In the genomic region with DNA sequence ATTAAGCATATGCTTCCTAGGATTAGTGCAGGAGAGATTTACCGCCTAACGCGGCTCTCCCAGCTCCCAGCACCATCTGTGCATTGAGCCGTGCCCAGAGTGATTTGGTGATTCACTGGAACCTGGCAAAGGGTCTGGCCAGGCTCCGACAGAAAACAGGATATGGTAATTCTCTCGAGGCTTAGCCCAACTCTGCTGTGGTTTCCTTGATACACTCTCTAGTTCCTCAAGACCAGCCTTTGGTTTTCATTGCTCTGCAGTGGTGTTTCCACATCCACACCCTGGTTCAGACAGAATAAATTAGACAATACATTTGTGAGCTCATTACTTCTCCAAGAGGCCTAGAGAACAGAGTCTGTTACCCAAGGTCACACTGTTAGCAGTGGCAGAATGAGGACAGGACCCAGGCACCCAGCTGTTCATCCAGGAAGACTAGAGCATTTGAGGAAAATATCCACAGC, we compare ENCODE assay signal across 8 cellular contexts. TPM values are rescaled to one million over a fixed set of nuclear protein-coding genes. Genes with fewer than 3 reads are reported as not detected.
DNase-seq lines count a peak whose midpoint lies in the region; ATAC-seq, FAIRE-seq and TF ChIP-seq lines count a peak whose summit lies in the region.

No MANE protein-coding gene starts in this region.

- H3K9ac ChIP-seq in endothelial cell of umbilical vein (replicated peaks; ENCODE audit: extremely low read depth, insufficient read depth, low read length): no peak overlapping the region

- no peak for FAIRE-seq in endothelial cell of umbilical vein (lab: Jason Lieb, UNC)
- FAIRE-seq in HTR-8/SVneo (lab: Jason Lieb, UNC): no peak

- POLR2A ChIA-PET in endothelial cell of umbilical vein (lab: Charles Lee): no interaction called here

- peak overlapping the region; percentile 43 for H3K4me3 Mint-ChIP-seq in T-helper 1 cell treated with Interleukin-12 subunit alpha and Interleukin-12 subunit beta and Interleukin-4 antibody, amounts not matched to agents 30 μg/mL and 1 μg/mL, for 36 hours

- dilution Hi-C loops in endothelial cell of umbilical vein (cut with MboI; ENCODE audit: extremely low pct_ligation_motif_present, low sequenced_read_pairs): no loop called here

- ATAC-seq in GM19397 (IDR thresholded peaks at IDR 0.05; ENCODE audit: unreplicated experiment) (peak; percentile 73), HG03565 (IDR thresholded peaks at IDR 0.05; ENCODE audit: unreplicated experiment) (peak; percentile 83)

- H3K36me3 Mint-ChIP-seq in T-helper 1 cell treated with Interleukin-12 subunit alpha and Interleukin-12 subunit beta and Interleukin-4 antibody, amounts not matched to agents 30 μg/mL and 1 μg/mL, for 36 hours (ENCODE audit: low read depth): peaks cover 1% of the 10 kb centered on the region

- peak overlapping the region; percentile 10 for H2AFZ ChIP-seq in endothelial cell of umbilical vein (ENCODE audit: low read depth, low read length)

- peaks cover 26% of the 10 kb centered on the region for H3K27me3 Mint-ChIP-seq in T-helper 1 cell treated with Interleukin-12 subunit alpha and Interleukin-12 subunit beta and Interleukin-4 antibody, amounts not matched to agents 30 μg/mL and 1 μg/mL, for 36 hours (ENCODE audit: low read depth)

- H3K27me3 ChIP-seq in endothelial cell of umbilical vein (ENCODE audit: control insufficient read depth in 2 of 2, insufficient read depth in 2 of 2, low read length in 2 of 2): peaks cover 7 to 12% of the 10 kb centered on the region in 2 experiments

- TF ChIP-seq CTCF in endothelial cell of umbilical vein (IDR thresholded peaks at IDR 0.05; ENCODE audit: extremely low read depth in 1 of 2, insufficient read depth in 1 of 2, low read depth in 1 of 2, low read length in 2 of 2): no peak

- no peaks in the 10 kb centered on the region for H3K79me2 ChIP-seq in endothelial cell of umbilical vein (ENCODE audit: control insufficient read depth, insufficient read depth, low read length)

- no peak overlapping the region for H3K4me2 ChIP-seq in endothelial cell of umbilical vein (ENCODE audit: insufficient read depth, low read length)

- H3K36me3 ChIP-seq in endothelial cell of umbilical vein (ENCODE audit: control insufficient read depth in 2 of 2, extremely low read depth in 1 of 2, insufficient read depth in 2 of 2, low read length in 2 of 2): no peaks in the 10 kb centered on the region

- no peak for TF ChIP-seq POLR2A in endothelial cell of umbilical vein (IDR thresholded peaks at IDR 0.05; ENCODE audit: low read depth, low read length)

- H3K4me3 ChIP-seq in endothelial cell of umbilical vein (replicated peaks in 1 of 3; ENCODE audit: insufficient read depth in 1 of 3, low read depth in 1 of 3, low read length in 3 of 3): no peak overlapping the region

- H3K4me1 ChIP-seq in endothelial cell of umbilical vein (ENCODE audit: control insufficient read depth, extremely low read depth, insufficient read depth, low read length): no peaks in the 10 kb centered on the region

- peaks cover 6% of the 10 kb centered on the region for H3K4me1 Mint-ChIP-seq in T-helper 1 cell treated with Interleukin-12 subunit alpha and Interleukin-12 subunit beta and Interleukin-4 antibody, amounts not matched to agents 30 μg/mL and 1 μg/mL, for 36 hours (ENCODE audit: low read depth)

- H3K9me3 ChIP-seq in endothelial cell of umbilical vein (replicated peaks; ENCODE audit: control insufficient read depth, insufficient read depth, low read length): no peaks in the 10 kb centered on the region

- H3K9me3 Mint-ChIP-seq in T-helper 1 cell treated with Interleukin-12 subunit alpha and Interleukin-12 subunit beta and Interleukin-4 antibody, amounts not matched to agents 30 μg/mL and 1 μg/mL, for 36 hours: no peaks in the 10 kb centered on the region

- no TSS peak for BruUV-seq in endothelial cell of umbilical vein (replicated peaks; lab: Mats Ljungman, UMichigan)

- no peaks in the 10 kb centered on the region for H4K20me1 ChIP-seq in endothelial cell of umbilical vein (replicated peaks; ENCODE audit: control insufficient read depth, extremely low read depth, insufficient read depth, low read length)

- intact Hi-C loops in endothelial cell of umbilical vein (cut with micrococcal nuclease): no loop called here

- H3K9me1 ChIP-seq in endothelial cell of umbilical vein (replicated peaks; ENCODE audit: control insufficient read depth, extremely low read depth, insufficient read depth, low read length): no peaks in the 10 kb centered on the region

- CTCF ChIA-PET in endothelial cell of umbilical vein (lab: Charles Lee): interaction anchor here (0.6 kb wide), 1 partner anchor 22 kb away, joined by 3 read pairs; no protein-coding TSS in a partner anchor

- DNase-seq in DMS79 treated with DMSO at 0.1 percent for 48 hours (lab: John Stamatoyannopoulos, UW): peak; percentile 59
- DNase-seq in endothelial cell of umbilical vein (ENCODE audit: low read depth, low spot score): peak; percentile 34
- DNase-seq in renal cortical epithelial cell (ENCODE audit: low read depth): peak; percentile 97
- DNase-seq in HTR-8/SVneo (ENCODE audit: insufficient read length, low spot score): no peak
- DNase-seq in COLO829 (ENCODE audit: low spot score): no peak

- no peak overlapping the region for H3K27ac ChIP-seq in endothelial cell of umbilical vein (ENCODE audit: insufficient read depth, low read depth, low read length)

- H3K27ac Mint-ChIP-seq in T-helper 1 cell treated with Interleukin-12 subunit alpha and Interleukin-12 subunit beta and Interleukin-4 antibody, amounts not matched to agents 30 μg/mL and 1 μg/mL, for 36 hours: peak overlapping the region; percentile 85

TF ChIP-seq in endothelial cell of umbilical vein, 7 proteins besides CTCF, POLR2A, EP300 and RAD21:
- no peak for TF ChIP-seq GATA2 (IDR thresholded peaks at IDR 0.05; ENCODE audit: insufficient read depth, insufficient read length, low read depth, low read length)
- TF ChIP-seq MYC (IDR thresholded peaks at IDR 0.05; ENCODE audit: low read depth, low read length): no peak
- no peak for TF ChIP-seq POLR2AphosphoS5 (IDR thresholded peaks at IDR 0.05; ENCODE audit: insufficient read depth, low read depth, low read length)
- TF ChIP-seq JUN (IDR thresholded peaks at IDR 0.05; ENCODE audit: borderline replicate concordance, insufficient read depth, insufficient read length, low read depth): no peak
- TF ChIP-seq EZH2 (IDR thresholded peaks at IDR 0.05; ENCODE audit: borderline replicate concordance, low read depth, low read length, severe bottlenecking): no peak

RNA-seq across cellular contexts. Expression of a gene that starts 23.0 kb away (rescaled TPM):
- total RNA-seq in endothelial cell of umbilical vein: 110 and 123 TPM in 2 replicates
- 33.0 and 40.3 TPM in 2 replicates for polyA plus RNA-seq in endothelial cell of umbilical vein
- 50.0 and 52.2 TPM in 2 replicates for polyA plus RNA-seq in endothelial cell of umbilical vein (2011; cell fraction: cytosol; rRNA removed)
- polyA plus RNA-seq in endothelial cell of umbilical vein (2011; cell fraction: nucleus; rRNA removed): 45.9 and 52.3 TPM in 2 replicates
- 63.9 and 77.6 TPM in 2 replicates for polyA plus RNA-seq in endothelial cell of umbilical vein (2012)
- polyA minus RNA-seq in endothelial cell of umbilical vein: 96.1 and 114 TPM in 2 replicates
- 154 TPM for polyA minus RNA-seq in endothelial cell of umbilical vein (2011; cell fraction: cytosol; rRNA and poly(A)+ RNA removed)
- 70.3 and 121 TPM in 2 replicates for polyA minus RNA-seq in endothelial cell of umbilical vein (2011; cell fraction: nucleus; rRNA and poly(A)+ RNA removed)
- 135 and 254 TPM in 2 replicates for total RNA-seq in renal cortical epithelial cell

Comparison
In these comparisons a context has a peak if more than half of its experiments do, and no peak if none do; other contexts are left out.
1. DNase-seq: peak in DMS79 treated with DMSO at 0.1 percent for 48 hours (single experiment), endothelial cell of umbilical vein (single experiment) and renal cortical epithelial cell (single experiment); none in HTR-8/SVneo (single experiment) and COLO829 (single experiment).